In the genomic region with DNA sequence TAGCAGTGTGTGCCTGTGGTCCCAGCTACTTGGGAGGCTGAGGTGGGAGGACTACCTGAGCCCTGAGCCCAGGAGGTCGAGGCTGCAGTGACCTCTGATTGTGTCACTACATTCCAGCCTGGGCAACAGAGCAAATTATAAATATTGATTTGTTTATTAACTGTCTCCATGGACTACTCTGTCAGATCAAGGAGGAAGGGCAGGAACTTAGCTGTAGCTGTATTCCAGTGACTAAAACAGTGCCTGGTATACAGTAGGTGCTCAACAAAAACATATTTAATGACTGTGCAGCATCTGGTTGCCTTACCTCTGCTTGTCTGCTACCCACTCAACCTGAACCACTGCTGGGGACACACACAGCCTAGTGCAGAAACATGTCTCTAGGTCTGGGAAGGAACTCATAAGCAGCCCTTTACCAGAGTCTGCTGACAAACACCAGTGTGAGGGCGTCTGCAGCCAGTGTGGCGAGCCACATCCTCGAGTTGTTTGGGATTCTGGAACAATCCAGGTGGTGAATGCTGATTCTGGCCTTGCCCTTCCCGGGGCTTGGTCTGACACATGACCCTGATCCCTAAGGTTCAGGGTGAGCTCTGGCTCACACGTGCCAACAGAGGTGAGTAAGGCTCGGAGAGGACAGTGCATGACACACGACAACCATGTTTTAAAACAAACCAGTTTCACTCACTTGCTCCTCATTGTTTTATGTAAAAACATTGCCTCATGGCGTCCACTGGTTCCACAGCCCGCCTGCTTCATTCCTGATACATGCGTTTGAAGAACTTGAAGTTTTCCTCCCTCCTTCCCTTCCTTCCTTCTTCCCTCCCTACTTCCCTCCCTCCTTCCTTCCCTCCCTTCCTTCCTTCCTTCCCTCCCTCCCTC, we compare ENCODE assay signal across 19 cellular contexts.
DNase-seq lines count a peak whose midpoint lies in the region; ATAC-seq and TF ChIP-seq lines count a peak whose summit lies in the region.
"Had no signal": no experiment of that assay in that cellular context is flagged by ENCODE, and none has a peak within 500 bp of the region (broad histone marks: within the 10 kb centered on the region; RNA-seq: fewer than 3 reads in every experiment).

No MANE protein-coding gene starts in this region.

- H3K4me2 ChIP-seq in MM.1S (ENCODE audit: low read depth, low read length): no peak overlapping the region
- H3K4me2 ChIP-seq: A549 had no signal

- no peak for TF ChIP-seq CTCF in MM.1S (IDR thresholded peaks at IDR 0.05; ENCODE audit: low read length)

- H3K4me3 Mint-ChIP-seq in activated CD4-positive, alpha-beta T cell treated with anti-CD3 and anti-CD28 coated beads, Interleukin-2, amount 10 ng/mL, durations not matched to agents 24 days and 14 days: no peak overlapping the region
- no peak overlapping the region for H3K4me3 Mint-ChIP-seq in T-helper 17 cell
- no peak overlapping the region for H3K4me3 Mint-ChIP-seq in stimulated activated memory B cell treated with anti-CD40 and anti-IgM and Interleukin-4, amounts not matched to agents 10 μg/mL and 1 μg/mL and 100 μg/mL, for 72 hours
- H3K4me3 Mint-ChIP-seq: CD8-positive, alpha-beta memory T cell; HFFc6; T-cell had no signal

- H3K27ac Mint-ChIP-seq in activated CD4-positive, alpha-beta T cell treated with anti-CD3 and anti-CD28 coated beads, Interleukin-2, amount 10 ng/mL, durations not matched to agents 24 days and 14 days: peak overlapping the region; percentile 67
- H3K27ac Mint-ChIP-seq in T-helper 17 cell: peak overlapping the region; percentile 94
- H3K27ac Mint-ChIP-seq in stimulated activated memory B cell treated with anti-CD40 and anti-IgM and Interleukin-4, amounts not matched to agents 10 μg/mL and 1 μg/mL and 100 μg/mL, for 72 hours: peak overlapping the region; percentile 48
- H3K27ac Mint-ChIP-seq: CD8-positive, alpha-beta memory T cell; HFFc6 had no signal

- H3K4me3 ChIP-seq in MM.1S (ENCODE audit: low read length): no peak overlapping the region
- H3K4me3 ChIP-seq: A549, suprapubic skin had no signal

- H3F3A ChIP-seq in MM.1S (ENCODE audit: insufficient read depth, low read length): peaks cover 11% of the 10 kb centered on the region

- no peaks in the 10 kb centered on the region for H4K20me1 ChIP-seq in MM.1S (ENCODE audit: insufficient read depth, low read length)

- peaks cover 42% of the 10 kb centered on the region for H3K4me1 Mint-ChIP-seq in activated CD4-positive, alpha-beta T cell treated with anti-CD3 and anti-CD28 coated beads, Interleukin-2, amount 10 ng/mL, durations not matched to agents 24 days and 14 days
- H3K4me1 Mint-ChIP-seq in T-helper 17 cell: peaks cover 32% of the 10 kb centered on the region
- peaks cover 63% of the 10 kb centered on the region for H3K4me1 Mint-ChIP-seq in stimulated activated memory B cell treated with anti-CD40 and anti-IgM and Interleukin-4, amounts not matched to agents 10 μg/mL and 1 μg/mL and 100 μg/mL, for 72 hours

- no peaks in the 10 kb centered on the region for H3K79me2 ChIP-seq in MM.1S (ENCODE audit: low read length)

- no peak overlapping the region for H3K27ac ChIP-seq in MM.1S (ENCODE audit: low read length)
- H3K27ac ChIP-seq: suprapubic skin had no signal

- ATAC-seq in T-helper 17 cell: no peak
- no peak for ATAC-seq in stimulated activated memory B cell treated with anti-CD40 and anti-IgM and Interleukin-4, amounts not matched to agents 10 μg/mL and 1 μg/mL and 100 μg/mL, for 72 hours
- ATAC-seq in GM18519 (IDR thresholded peaks at IDR 0.05; ENCODE audit: low FRiP score, unreplicated experiment): no peak
- ATAC-seq in GM21717 (IDR thresholded peaks at IDR 0.05; ENCODE audit: unreplicated experiment): no peak
- ATAC-seq: activated CD4-positive, CD25-positive, alpha-beta regulatory T cell treated with anti-CD3 and anti-CD28 coated beads, Interleukin-2, amount 50 U/mL, for 24 hours had no signal

- no peaks in the 10 kb centered on the region for H3K36me3 ChIP-seq in MM.1S (replicated peaks; ENCODE audit: insufficient read depth, low read length)
- H3K36me3 ChIP-seq: suprapubic skin had no signal

- H3K9me3 ChIP-seq in T-helper 17 cell (ENCODE audit: control insufficient read depth, low read length, poor library complexity, severe bottlenecking): no peaks in the 10 kb centered on the region
- no peaks in the 10 kb centered on the region for H3K9me3 ChIP-seq in MM.1S (replicated peaks; ENCODE audit: insufficient read depth, low read length)
- H3K9me3 ChIP-seq: A549, suprapubic skin had no signal

- H2AFZ ChIP-seq in MM.1S (ENCODE audit: low read length): no peak overlapping the region

- H3K27me3 ChIP-seq in MM.1S (replicated peaks; ENCODE audit: insufficient read depth, low read length): no peaks in the 10 kb centered on the region
- H3K27me3 ChIP-seq: suprapubic skin had no signal

- peak; percentile 70 for DNase-seq in activated CD4-positive, alpha-beta T cell treated with anti-CD3 and anti-CD28 coated beads, Interleukin-2, amount 10 ng/mL, durations not matched to agents 24 days and 14 days
- DNase-seq in activated CD4-positive, alpha-beta T cell treated with anti-CD3 and anti-CD28 coated beads, Interleukin-2, amount 50 U/mL, for 4 hours: no peak
- no peak for DNase-seq in T-helper 17 cell
- DNase-seq in kidney tubule cell (ENCODE audit: low spot score): peak; percentile 52
- no peak for DNase-seq in MM.1S
- DNase-seq: activated T-cell treated with anti-CD3 and anti-CD28 coated beads, Interleukin-2, amount 50 U/mL, for 48 hours; CD8-positive, alpha-beta memory T cell; glutamatergic neuron; HFFc6; NCI-H1930; NCI-H69; retina; T-cell had no signal

- H3K9me3 Mint-ChIP-seq in activated CD4-positive, alpha-beta T cell treated with anti-CD3 and anti-CD28 coated beads, Interleukin-2, amount 10 ng/mL, durations not matched to agents 24 days and 14 days: no peaks in the 10 kb centered on the region
- peaks cover 3% of the 10 kb centered on the region for H3K9me3 Mint-ChIP-seq in stimulated activated memory B cell treated with anti-CD40 and anti-IgM and Interleukin-4, amounts not matched to agents 10 μg/mL and 1 μg/mL and 100 μg/mL, for 72 hours
- H3K9me3 Mint-ChIP-seq: CD8-positive, alpha-beta memory T cell; HFFc6; T-cell had no signal

- intact Hi-C loops in activated CD4-positive, alpha-beta T cell treated with anti-CD3 and anti-CD28 coated beads, Interleukin-2, amount 10 ng/mL, durations not matched to agents 24 days and 14 days (cut with micrococcal nuclease): no loop called here

- H3K27me3 Mint-ChIP-seq in activated CD4-positive, alpha-beta T cell treated with anti-CD3 and anti-CD28 coated beads, Interleukin-2, amount 10 ng/mL, durations not matched to agents 24 days and 14 days: no peaks in the 10 kb centered on the region
- H3K27me3 Mint-ChIP-seq in T-helper 17 cell: no peaks in the 10 kb centered on the region
- no peaks in the 10 kb centered on the region for H3K27me3 Mint-ChIP-seq in stimulated activated memory B cell treated with anti-CD40 and anti-IgM and Interleukin-4, amounts not matched to agents 10 μg/mL and 1 μg/mL and 100 μg/mL, for 72 hours
- H3K27me3 Mint-ChIP-seq: T-cell had no signal

- H3K36me3 Mint-ChIP-seq in activated CD4-positive, alpha-beta T cell treated with anti-CD3 and anti-CD28 coated beads, Interleukin-2, amount 10 ng/mL, durations not matched to agents 24 days and 14 days (ENCODE audit: low read depth): no peaks in the 10 kb centered on the region
- peaks cover 2% of the 10 kb centered on the region for H3K36me3 Mint-ChIP-seq in T-helper 17 cell (ENCODE audit: low read depth)
- H3K36me3 Mint-ChIP-seq in stimulated activated memory B cell treated with anti-CD40 and anti-IgM and Interleukin-4, amounts not matched to agents 10 μg/mL and 1 μg/mL and 100 μg/mL, for 72 hours: no peaks in the 10 kb centered on the region
- H3K36me3 Mint-ChIP-seq: CD8-positive, alpha-beta memory T cell; T-cell had no signal

- peaks cover 18% of the 10 kb centered on the region for H3K4me1 ChIP-seq in MM.1S (ENCODE audit: low read length)

- H3K9ac ChIP-seq in MM.1S (ENCODE audit: low read length): no peak overlapping the region

- H3K9me2 ChIP-seq in MM.1S (replicated peaks; ENCODE audit: insufficient read depth, low read length): no peaks in the 10 kb centered on the region

Comparison
In these comparisons a context has a peak if more than half of its experiments do, and no peak if none do; other contexts are left out.
1. DNase-seq: peak in activated CD4-positive, alpha-beta T cell treated with anti-CD3 and anti-CD28 coated beads, Interleukin-2, amount 10 ng/mL, durations not matched to agents 24 days and 14 days (single experiment) and kidney tubule cell (single experiment); none in activated CD4-positive, alpha-beta T cell treated with anti-CD3 and anti-CD28 coated beads, Interleukin-2, amount 50 U/mL, for 4 hours (0 of 2), T-helper 17 cell (0 of 3) and MM.1S (single experiment).
2. Peak in every context shown above with its lines, with median percentiles within 50 percentile points of each other: H3K27ac Mint-ChIP-seq.